ENCODE assay signal across 26 cellular contexts in the genomic region with DNA sequence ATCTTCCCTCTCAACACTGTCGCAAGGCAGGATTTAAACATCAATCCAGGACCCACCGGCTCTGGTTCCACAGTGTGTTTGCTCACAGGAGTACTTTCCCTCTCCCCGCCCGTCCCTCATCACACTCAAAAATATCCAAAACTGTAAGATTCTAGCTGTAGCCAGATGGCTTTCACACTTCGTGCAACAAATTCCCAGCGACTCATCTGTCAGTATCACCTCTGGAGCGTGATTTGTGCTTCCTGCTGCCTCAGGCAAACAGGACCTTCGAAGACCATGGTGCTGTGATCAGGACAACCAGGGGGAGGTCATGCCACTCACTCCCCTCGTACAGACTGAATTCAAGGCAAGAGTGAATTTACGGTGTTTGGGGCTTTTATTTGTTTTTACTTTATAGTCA.
"Had no signal": no experiment of that assay in that cellular context is flagged by ENCODE, and none has a peak within 500 bp of the region (broad histone marks: within the 10 kb centered on the region; RNA-seq: fewer than 3 reads in every experiment).

No MANE protein-coding gene starts in this region.

- H3K27ac ChIP-seq: adrenal gland, Peyer's patch, SK-N-MC, WERI-Rb-1 had no signal

- H3K4me1 ChIP-seq: adrenal gland, Peyer's patch had no signal

- H3K9me3 ChIP-seq: adrenal gland, Peyer's patch had no signal

- H3K4me3 ChIP-seq: adrenal gland, Peyer's patch, SK-N-MC had no signal

- H3K27me3 ChIP-seq: adrenal gland, Peyer's patch had no signal

- FAIRE-seq: TTC549 had no signal

- H3K36me3 ChIP-seq: adrenal gland, Peyer's patch, WERI-Rb-1 had no signal

- DNase-seq: activated CD4-positive, alpha-beta T cell treated with anti-CD3 and anti-CD28 coated beads for 36 hours; activated CD8-positive, alpha-beta memory T cell treated with anti-CD3 and anti-CD28 coated beads, Interleukin-2, amount 50 U/mL, for 4 hours; activated CD8-positive, alpha-beta T cell treated with anti-CD3 and anti-CD28 coated beads for 36 hours; activated naive CD4-positive, alpha-beta T cell treated with anti-CD3 and anti-CD28 coated beads, Interleukin-2, amount 50 U/mL, for 16 hours; activated naive CD8-positive, alpha-beta T cell treated with anti-CD3 and anti-CD28 coated beads, Interleukin-2, amount 10 ng/mL, durations not matched to agents 7 days and 5 days; activated T-cell treated with anti-CD3 and anti-CD28 coated beads, Interleukin-2, amount 50 U/mL, for 1 hour; adrenal gland; central memory CD4-positive, alpha-beta T cell; IMR-90; Kasumi-1; KBM-7; NCI-H1092; NCI-H1417; NCI-H1930; NCI-H2171; NCI-H2227 treated with DMSO at 0.1 percent for 48 hours; NCI-H446 treated with DMSO at 0.1 percent for 48 hours; NCI-H526 treated with DMSO at 0.1 percent for 48 hours; NK-92 treated with Interleukin-12 subunit alpha and Interleukin-12 subunit beta, amount 100 ng/mL, for 24 hours; Peyer's patch; T-cell; T-helper 2 cell; T1000; WERI-Rb-1 had no signal
